In the genomic region with DNA sequence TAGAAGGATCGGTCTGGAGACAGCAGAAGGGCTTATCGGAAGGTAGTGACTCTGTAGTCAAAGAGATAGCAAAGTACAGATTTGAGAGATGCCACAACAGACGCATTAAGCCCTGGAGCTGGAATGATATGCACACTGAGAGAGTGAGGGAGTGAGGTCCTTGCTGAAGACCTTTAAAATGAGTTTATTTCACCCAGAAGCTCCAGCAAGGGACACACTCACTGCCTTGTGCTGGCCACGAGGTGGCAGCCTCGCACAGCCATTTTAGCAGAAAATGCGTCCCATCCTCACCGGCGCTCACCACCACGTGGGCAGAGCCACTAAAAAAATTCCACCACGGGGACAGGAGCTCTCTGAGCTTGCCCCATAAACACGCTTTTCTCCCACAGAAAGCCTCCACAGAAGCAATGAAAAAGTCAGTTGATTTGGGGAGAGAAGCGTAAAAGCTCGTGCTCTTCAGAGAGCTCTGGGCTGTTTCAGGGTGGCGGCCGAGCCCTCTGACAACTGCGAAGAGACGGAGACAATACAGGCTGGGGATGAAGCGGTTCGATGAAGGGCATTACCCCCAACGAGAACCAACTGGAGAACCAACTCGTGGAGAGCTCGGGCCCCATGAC, we compare ENCODE assay signal across 1 cellular context.
TF ChIP-seq lines count a peak whose summit lies in the region.

No MANE protein-coding gene starts in this region.

TF ChIP-seq in K562, 482 proteins besides CTCF, POLR2A, EP300 and RAD21 (continued from another document and continues in another):
- TF ChIP-seq, protein P1, sequence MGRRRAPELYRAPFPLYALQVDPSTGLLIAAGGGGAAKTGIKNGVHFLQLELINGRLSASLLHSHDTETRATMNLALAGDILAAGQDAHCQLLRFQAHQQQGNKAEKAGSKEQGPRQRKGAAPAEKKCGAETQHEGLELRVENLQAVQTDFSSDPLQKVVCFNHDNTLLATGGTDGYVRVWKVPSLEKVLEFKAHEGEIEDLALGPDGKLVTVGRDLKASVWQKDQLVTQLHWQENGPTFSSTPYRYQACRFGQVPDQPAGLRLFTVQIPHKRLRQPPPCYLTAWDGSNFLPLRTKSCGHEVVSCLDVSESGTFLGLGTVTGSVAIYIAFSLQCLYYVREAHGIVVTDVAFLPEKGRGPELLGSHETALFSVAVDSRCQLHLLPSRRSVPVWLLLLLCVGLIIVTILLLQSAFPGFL (CRISPR knock-in tag; IDR thresholded peaks at IDR 0.05), result no peak
- no peak for TF ChIP-seq FOXM1 (IDR thresholded peaks at IDR 0.05; ENCODE audit: low read depth)
- TF ChIP-seq FOXM1 (CRISPR knock-in tag; IDR thresholded peaks at IDR 0.05; ENCODE audit: low read depth), result no peak
- 0 out of 2 replicates have a peak, but pooled peaks have one; percentile 48 for TF ChIP-seq SREBF1 (IDR thresholded peaks at IDR 0.05; ENCODE audit: borderline replicate concordance, low read depth, low read length)
- no peak for TF ChIP-seq PRMT5 (CRISPR knock-in tag; IDR thresholded peaks at IDR 0.05)
- TF ChIP-seq HDAC2 (IDR thresholded peaks at IDR 0.05), result 0 out of 2 replicates have a peak, but pooled peaks have one; percentile 43
- TF ChIP-seq ELF4 (CRISPR knock-in tag; IDR thresholded peaks at IDR 0.05), result no peak
- no peak for TF ChIP-seq ZNF644 (tag; IDR thresholded peaks at IDR 0.05; ENCODE audit: low read depth)
- TF ChIP-seq SMAD1 (IDR thresholded peaks at IDR 0.05; ENCODE audit: low read depth, low read length, partially characterized antibody), result no peak
- TF ChIP-seq, protein P2, sequence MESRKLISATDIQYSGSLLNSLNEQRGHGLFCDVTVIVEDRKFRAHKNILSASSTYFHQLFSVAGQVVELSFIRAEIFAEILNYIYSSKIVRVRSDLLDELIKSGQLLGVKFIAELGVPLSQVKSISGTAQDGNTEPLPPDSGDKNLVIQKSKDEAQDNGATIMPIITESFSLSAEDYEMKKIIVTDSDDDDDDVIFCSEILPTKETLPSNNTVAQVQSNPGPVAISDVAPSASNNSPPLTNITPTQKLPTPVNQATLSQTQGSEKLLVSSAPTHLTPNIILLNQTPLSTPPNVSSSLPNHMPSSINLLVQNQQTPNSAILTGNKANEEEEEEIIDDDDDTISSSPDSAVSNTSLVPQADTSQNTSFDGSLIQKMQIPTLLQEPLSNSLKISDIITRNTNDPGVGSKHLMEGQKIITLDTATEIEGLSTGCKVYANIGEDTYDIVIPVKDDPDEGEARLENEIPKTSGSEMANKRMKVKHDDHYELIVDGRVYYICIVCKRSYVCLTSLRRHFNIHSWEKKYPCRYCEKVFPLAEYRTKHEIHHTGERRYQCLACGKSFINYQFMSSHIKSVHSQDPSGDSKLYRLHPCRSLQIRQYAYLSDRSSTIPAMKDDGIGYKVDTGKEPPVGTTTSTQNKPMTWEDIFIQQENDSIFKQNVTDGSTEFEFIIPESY (CRISPR knock-in tag; IDR thresholded peaks at IDR 0.05), result peak; percentile 84
- TF ChIP-seq GTF2F1 (IDR thresholded peaks at IDR 0.05; ENCODE audit: low read depth, low read length), result peak; percentile 68; the same call in 1 of the 2 replicates
- TF ChIP-seq, protein P3, sequence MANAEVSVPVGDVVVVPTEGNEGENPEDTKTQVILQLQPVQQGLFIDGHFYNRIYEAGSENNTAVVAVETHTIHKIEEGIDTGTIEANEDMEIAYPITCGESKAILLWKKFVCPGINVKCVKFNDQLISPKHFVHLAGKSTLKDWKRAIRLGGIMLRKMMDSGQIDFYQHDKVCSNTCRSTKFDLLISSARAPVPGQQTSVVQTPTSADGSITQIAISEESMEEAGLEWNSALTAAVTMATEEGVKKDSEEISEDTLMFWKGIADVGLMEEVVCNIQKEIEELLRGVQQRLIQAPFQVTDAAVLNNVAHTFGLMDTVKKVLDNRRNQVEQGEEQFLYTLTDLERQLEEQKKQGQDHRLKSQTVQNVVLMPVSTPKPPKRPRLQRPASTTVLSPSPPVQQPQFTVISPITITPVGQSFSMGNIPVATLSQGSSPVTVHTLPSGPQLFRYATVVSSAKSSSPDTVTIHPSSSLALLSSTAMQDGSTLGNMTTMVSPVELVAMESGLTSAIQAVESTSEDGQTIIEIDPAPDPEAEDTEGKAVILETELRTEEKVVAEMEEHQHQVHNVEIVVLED (CRISPR knock-in tag; IDR thresholded peaks at IDR 0.05), result 0 out of 2 replicates have a peak, but pooled peaks have one; percentile 4
- peak; percentile 74 for TF ChIP-seq ZNF766 (CRISPR knock-in tag; conservative IDR thresholded peaks at IDR 0.05)
- TF ChIP-seq, protein P4, sequence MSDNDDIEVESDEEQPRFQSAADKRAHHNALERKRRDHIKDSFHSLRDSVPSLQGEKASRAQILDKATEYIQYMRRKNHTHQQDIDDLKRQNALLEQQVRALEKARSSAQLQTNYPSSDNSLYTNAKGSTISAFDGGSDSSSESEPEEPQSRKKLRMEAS (CRISPR knock-in tag; IDR thresholded peaks at IDR 0.05), result peak; percentile 97
- TF ChIP-seq, protein P5, sequence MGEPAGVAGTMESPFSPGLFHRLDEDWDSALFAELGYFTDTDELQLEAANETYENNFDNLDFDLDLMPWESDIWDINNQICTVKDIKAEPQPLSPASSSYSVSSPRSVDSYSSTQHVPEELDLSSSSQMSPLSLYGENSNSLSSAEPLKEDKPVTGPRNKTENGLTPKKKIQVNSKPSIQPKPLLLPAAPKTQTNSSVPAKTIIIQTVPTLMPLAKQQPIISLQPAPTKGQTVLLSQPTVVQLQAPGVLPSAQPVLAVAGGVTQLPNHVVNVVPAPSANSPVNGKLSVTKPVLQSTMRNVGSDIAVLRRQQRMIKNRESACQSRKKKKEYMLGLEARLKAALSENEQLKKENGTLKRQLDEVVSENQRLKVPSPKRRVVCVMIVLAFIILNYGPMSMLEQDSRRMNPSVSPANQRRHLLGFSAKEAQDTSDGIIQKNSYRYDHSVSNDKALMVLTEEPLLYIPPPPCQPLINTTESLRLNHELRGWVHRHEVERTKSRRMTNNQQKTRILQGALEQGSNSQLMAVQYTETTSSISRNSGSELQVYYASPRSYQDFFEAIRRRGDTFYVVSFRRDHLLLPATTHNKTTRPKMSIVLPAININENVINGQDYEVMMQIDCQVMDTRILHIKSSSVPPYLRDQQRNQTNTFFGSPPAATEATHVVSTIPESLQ (CRISPR knock-in tag; IDR thresholded peaks at IDR 0.05), result no peak
- no peak for TF ChIP-seq ZNF24 (IDR thresholded peaks at IDR 0.05)
- TF ChIP-seq, protein P6, sequence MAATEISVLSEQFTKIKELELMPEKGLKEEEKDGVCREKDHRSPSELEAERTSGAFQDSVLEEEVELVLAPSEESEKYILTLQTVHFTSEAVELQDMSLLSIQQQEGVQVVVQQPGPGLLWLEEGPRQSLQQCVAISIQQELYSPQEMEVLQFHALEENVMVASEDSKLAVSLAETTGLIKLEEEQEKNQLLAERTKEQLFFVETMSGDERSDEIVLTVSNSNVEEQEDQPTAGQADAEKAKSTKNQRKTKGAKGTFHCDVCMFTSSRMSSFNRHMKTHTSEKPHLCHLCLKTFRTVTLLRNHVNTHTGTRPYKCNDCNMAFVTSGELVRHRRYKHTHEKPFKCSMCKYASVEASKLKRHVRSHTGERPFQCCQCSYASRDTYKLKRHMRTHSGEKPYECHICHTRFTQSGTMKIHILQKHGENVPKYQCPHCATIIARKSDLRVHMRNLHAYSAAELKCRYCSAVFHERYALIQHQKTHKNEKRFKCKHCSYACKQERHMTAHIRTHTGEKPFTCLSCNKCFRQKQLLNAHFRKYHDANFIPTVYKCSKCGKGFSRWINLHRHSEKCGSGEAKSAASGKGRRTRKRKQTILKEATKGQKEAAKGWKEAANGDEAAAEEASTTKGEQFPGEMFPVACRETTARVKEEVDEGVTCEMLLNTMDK (IDR thresholded peaks at IDR 0.05; ENCODE audit: borderline replicate concordance, insufficient read depth, low read depth, low read length, poor library complexity, severe bottlenecking), result peak; percentile 36
- TF ChIP-seq RHOXF2B (CRISPR knock-in tag; conservative IDR thresholded peaks at IDR 0.05), result no peak
- TF ChIP-seq CBX5 (IDR thresholded peaks at IDR 0.05; ENCODE audit: borderline replicate concordance, low read depth), result 0 out of 2 replicates have a peak, but pooled peaks have one; percentile 27
- TF ChIP-seq, protein P7, sequence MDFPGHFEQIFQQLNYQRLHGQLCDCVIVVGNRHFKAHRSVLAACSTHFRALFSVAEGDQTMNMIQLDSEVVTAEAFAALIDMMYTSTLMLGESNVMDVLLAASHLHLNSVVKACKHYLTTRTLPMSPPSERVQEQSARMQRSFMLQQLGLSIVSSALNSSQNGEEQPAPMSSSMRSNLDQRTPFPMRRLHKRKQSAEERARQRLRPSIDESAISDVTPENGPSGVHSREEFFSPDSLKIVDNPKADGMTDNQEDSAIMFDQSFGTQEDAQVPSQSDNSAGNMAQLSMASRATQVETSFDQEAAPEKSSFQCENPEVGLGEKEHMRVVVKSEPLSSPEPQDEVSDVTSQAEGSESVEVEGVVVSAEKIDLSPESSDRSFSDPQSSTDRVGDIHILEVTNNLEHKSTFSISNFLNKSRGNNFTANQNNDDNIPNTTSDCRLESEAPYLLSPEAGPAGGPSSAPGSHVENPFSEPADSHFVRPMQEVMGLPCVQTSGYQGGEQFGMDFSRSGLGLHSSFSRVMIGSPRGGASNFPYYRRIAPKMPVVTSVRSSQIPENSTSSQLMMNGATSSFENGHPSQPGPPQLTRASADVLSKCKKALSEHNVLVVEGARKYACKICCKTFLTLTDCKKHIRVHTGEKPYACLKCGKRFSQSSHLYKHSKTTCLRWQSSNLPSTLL (IDR thresholded peaks at IDR 0.05), result no peak
- TF ChIP-seq SMARCB1 (IDR thresholded peaks at IDR 0.05; ENCODE audit: insufficient read length, low read depth), result no peak
- TF ChIP-seq, protein P8, sequence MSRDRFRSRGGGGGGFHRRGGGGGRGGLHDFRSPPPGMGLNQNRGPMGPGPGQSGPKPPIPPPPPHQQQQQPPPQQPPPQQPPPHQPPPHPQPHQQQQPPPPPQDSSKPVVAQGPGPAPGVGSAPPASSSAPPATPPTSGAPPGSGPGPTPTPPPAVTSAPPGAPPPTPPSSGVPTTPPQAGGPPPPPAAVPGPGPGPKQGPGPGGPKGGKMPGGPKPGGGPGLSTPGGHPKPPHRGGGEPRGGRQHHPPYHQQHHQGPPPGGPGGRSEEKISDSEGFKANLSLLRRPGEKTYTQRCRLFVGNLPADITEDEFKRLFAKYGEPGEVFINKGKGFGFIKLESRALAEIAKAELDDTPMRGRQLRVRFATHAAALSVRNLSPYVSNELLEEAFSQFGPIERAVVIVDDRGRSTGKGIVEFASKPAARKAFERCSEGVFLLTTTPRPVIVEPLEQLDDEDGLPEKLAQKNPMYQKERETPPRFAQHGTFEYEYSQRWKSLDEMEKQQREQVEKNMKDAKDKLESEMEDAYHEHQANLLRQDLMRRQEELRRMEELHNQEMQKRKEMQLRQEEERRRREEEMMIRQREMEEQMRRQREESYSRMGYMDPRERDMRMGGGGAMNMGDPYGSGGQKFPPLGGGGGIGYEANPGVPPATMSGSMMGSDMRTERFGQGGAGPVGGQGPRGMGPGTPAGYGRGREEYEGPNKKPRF (IDR thresholded peaks at IDR 0.05; ENCODE audit: low read depth, low read length), result no peak
- TF ChIP-seq, protein P9, sequence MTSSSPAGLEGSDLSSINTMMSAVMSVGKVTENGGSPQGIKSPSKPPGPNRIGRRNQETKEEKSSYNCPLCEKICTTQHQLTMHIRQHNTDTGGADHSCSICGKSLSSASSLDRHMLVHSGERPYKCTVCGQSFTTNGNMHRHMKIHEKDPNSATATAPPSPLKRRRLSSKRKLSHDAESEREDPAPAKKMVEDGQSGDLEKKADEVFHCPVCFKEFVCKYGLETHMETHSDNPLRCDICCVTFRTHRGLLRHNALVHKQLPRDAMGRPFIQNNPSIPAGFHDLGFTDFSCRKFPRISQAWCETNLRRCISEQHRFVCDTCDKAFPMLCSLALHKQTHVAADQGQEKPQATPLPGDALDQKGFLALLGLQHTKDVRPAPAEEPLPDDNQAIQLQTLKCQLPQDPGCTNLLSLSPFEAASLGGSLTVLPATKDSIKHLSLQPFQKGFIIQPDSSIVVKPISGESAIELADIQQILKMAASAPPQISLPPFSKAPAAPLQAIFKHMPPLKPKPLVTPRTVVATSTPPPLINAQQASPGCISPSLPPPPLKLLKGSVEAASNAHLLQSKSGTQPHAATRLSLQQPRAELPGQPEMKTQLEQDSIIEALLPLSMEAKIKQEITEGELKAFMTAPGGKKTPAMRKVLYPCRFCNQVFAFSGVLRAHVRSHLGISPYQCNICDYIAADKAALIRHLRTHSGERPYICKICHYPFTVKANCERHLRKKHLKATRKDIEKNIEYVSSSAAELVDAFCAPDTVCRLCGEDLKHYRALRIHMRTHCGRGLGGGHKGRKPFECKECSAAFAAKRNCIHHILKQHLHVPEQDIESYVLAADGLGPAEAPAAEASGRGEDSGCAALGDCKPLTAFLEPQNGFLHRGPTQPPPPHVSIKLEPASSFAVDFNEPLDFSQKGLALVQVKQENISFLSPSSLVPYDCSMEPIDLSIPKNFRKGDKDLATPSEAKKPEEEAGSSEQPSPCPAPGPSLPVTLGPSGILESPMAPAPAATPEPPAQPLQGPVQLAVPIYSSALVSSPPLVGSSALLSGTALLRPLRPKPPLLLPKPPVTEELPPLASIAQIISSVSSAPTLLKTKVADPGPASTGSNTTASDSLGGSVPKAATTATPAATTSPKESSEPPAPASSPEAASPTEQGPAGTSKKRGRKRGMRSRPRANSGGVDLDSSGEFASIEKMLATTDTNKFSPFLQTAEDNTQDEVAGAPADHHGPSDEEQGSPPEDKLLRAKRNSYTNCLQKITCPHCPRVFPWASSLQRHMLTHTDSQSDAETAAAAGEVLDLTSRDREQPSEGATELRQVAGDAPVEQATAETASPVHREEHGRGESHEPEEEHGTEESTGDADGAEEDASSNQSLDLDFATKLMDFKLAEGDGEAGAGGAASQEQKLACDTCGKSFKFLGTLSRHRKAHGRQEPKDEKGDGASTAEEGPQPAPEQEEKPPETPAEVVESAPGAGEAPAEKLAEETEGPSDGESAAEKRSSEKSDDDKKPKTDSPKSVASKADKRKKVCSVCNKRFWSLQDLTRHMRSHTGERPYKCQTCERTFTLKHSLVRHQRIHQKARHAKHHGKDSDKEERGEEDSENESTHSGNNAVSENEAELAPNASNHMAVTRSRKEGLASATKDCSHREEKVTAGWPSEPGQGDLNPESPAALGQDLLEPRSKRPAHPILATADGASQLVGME (CRISPR knock-in tag; IDR thresholded peaks at IDR 0.05), result no peak
- TF ChIP-seq SAFB2 (IDR thresholded peaks at IDR 0.05; ENCODE audit: borderline replicate concordance, low read depth, low read length, severe bottlenecking), result no peak
- no peak for TF ChIP-seq MAFK (IDR thresholded peaks at IDR 0.05; ENCODE audit: low read length)
- TF ChIP-seq, protein P10, sequence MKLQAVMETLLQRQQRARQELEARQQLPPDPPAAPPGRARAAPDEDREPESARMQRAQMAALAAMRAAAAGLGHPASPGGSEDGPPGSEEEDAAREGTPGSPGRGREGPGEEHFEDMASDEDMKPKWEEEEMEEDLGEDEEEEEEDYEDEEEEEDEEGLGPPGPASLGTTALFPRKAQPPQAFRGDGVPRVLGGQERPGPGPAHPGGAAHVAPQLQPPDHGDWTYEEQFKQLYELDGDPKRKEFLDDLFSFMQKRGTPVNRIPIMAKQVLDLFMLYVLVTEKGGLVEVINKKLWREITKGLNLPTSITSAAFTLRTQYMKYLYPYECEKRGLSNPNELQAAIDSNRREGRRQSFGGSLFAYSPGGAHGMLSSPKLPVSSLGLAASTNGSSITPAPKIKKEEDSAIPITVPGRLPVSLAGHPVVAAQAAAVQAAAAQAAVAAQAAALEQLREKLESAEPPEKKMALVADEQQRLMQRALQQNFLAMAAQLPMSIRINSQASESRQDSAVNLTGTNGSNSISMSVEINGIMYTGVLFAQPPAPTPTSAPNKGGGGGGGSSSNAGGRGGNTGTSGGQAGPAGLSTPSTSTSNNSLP (IDR thresholded peaks at IDR 0.05; ENCODE audit: borderline replicate concordance, low read depth, low read length), result 0 out of 2 replicates have a peak, but pooled peaks have one; percentile 31
